9 cellular contexts compared by ENCODE assay signal in the genomic region with DNA sequence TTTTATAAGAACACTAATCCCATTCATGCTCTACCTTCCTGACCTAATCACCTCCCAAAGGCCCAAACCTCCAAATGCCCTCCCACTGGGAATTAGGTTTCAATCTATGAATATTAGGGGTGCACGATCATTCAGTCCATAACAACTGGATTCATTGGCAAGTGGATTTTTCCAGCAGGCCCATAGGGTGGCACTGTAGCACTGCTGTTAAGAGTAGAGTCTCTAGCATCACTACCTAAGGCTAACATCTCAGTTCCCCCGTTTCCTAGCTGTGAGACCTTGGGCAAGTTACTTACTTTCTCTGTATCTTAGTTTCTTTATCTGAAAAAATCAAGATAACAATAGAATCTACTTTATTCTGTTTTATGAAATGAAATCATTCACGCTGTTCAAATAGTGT.
DNase-seq lines count a peak whose midpoint lies in the region; ATAC-seq and TF ChIP-seq lines count a peak whose summit lies in the region.
"Had no signal": no experiment of that assay in that cellular context is flagged by ENCODE, and none has a peak within 500 bp of the region (broad histone marks: within the 10 kb centered on the region; RNA-seq: fewer than 3 reads in every experiment).

No MANE protein-coding gene starts in this region.

- H3K4me1 ChIP-seq in adipocyte (ENCODE audit: control insufficient read depth, insufficient read depth, low read length): peaks cover 8% of the 10 kb centered on the region

- H3K9me3 Mint-ChIP-seq in osteocyte (ENCODE audit: unreplicated experiment): no peaks in the 10 kb centered on the region

- TF ChIP-seq CTCF in GM10266 (IDR thresholded peaks at IDR 0.05; ENCODE audit: control insufficient read depth, insufficient read depth, low read depth, missing control alignments) (peak; percentile 41), osteocyte (IDR thresholded peaks at IDR 0.05) (no peak)

- no peaks in the 10 kb centered on the region for H3K36me3 ChIP-seq in adipocyte (ENCODE audit: control insufficient read depth, insufficient read depth, low read length, severe bottlenecking)

- no peak overlapping the region for H3K4me3 Mint-ChIP-seq in osteocyte (ENCODE audit: unreplicated experiment)

- H3K27ac Mint-ChIP-seq in osteocyte (ENCODE audit: unreplicated experiment): no peak overlapping the region
- H3K27ac Mint-ChIP-seq: IgD-negative memory B cell had no signal

- ATAC-seq in HG03442 (IDR thresholded peaks at IDR 0.05; ENCODE audit: unreplicated experiment): no peak

- H3K4me1 Mint-ChIP-seq in osteocyte (ENCODE audit: unreplicated experiment): no peaks in the 10 kb centered on the region
- H3K4me1 Mint-ChIP-seq: IgD-negative memory B cell had no signal

- no peaks in the 10 kb centered on the region for H3K27me3 ChIP-seq in adipocyte (replicated peaks; ENCODE audit: control insufficient read depth, insufficient read depth, low read length)

- no peak overlapping the region for H3K9ac ChIP-seq in adipocyte (ENCODE audit: low read length)

- no peaks in the 10 kb centered on the region for H3K36me3 Mint-ChIP-seq in osteocyte (ENCODE audit: unreplicated experiment)
- H3K36me3 Mint-ChIP-seq: IgD-negative memory B cell had no signal

- H3K27me3 Mint-ChIP-seq in osteocyte (ENCODE audit: unreplicated experiment): no peaks in the 10 kb centered on the region

- H3K4me3 ChIP-seq in adipocyte (ENCODE audit: low read length): no peak overlapping the region

- DNase-seq in GM10266 (ENCODE audit: extremely low spot score): no peak
- peak; percentile 1 for DNase-seq in NCI-H1105 (lab: John Stamatoyannopoulos, UW)
- DNase-seq in adipocyte (ENCODE audit: low read depth): peak; percentile 4
- DNase-seq in kidney tubule cell (ENCODE audit: low spot score): peak; percentile 57
- no peak for DNase-seq in middle frontal gyrus (ENCODE audit: extremely low spot score, low spot score)
- no peak for DNase-seq in osteocyte (ENCODE audit: extremely low spot score, unreplicated experiment)
- no peak for DNase-seq in epidermal melanocyte (ENCODE audit: insufficient read length, low spot score)

- no peaks in the 10 kb centered on the region for H3K9me3 ChIP-seq in adipocyte (ENCODE audit: control insufficient read depth, low read length)

Comparison
In these comparisons a context has a peak if more than half of its experiments do, and no peak if none do; other contexts are left out.
1. DNase-seq: peak in NCI-H1105 (single experiment), adipocyte (single experiment) and kidney tubule cell (single experiment); none in GM10266 (single experiment), middle frontal gyrus (single experiment), osteocyte (single experiment) and epidermal melanocyte (single experiment).